Comparison of ENCODE assay signal across 18 cellular contexts in the genomic region with DNA sequence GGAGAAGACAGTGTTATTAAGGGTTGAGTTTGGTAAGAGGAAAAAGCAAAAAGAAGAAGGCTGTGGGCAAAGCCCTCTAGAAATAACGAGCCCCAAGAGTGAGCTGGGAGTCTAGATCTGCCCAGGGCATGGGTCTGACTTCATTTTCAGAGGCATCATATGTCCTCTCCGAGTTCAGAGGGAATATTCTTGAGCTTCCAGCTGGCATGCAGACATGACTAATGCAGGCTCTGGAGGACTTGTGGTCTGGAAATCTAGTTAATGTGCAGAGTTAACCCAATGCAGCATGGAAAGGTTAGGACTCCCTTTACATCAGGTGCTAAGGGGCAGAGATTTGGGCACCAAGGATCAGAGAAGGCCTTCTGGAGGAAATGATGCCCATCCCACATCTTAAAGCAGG. TPM values are rescaled to one million over a fixed set of nuclear protein-coding genes. Genes with fewer than 3 reads are reported as not detected.
DNase-seq lines count a peak whose midpoint lies in the region; ATAC-seq and TF ChIP-seq lines count a peak whose summit lies in the region.
"Had no signal": no experiment of that assay in that cellular context is flagged by ENCODE, and none has a peak within 500 bp of the region (broad histone marks: within the 10 kb centered on the region; RNA-seq: fewer than 3 reads in every experiment).

No MANE protein-coding gene starts in this region.

- no peaks in the 10 kb centered on the region for H3K27me3 Mint-ChIP-seq in activated naive CD8-positive, alpha-beta T cell treated with anti-CD3 and anti-CD28 coated beads, Interleukin-2, amount 50 U/mL, for 24 hours
- H3K27me3 Mint-ChIP-seq: activated B cell treated with CpG ODN at 0.5 μM for 24 hours; activated naive CD8-positive, alpha-beta T cell treated with anti-CD3 and anti-CD28 coated beads for 36 hours had no signal

- no peaks in the 10 kb centered on the region for H3K36me3 Mint-ChIP-seq in activated naive CD8-positive, alpha-beta T cell treated with anti-CD3 and anti-CD28 coated beads, Interleukin-2, amount 50 U/mL, for 24 hours (ENCODE audit: low read depth)
- H3K36me3 Mint-ChIP-seq: activated naive CD8-positive, alpha-beta T cell treated with anti-CD3 and anti-CD28 coated beads for 36 hours had no signal

- H3K9me3 ChIP-seq in RWPE2 (ENCODE audit: severe bottlenecking): no peaks in the 10 kb centered on the region
- no peaks in the 10 kb centered on the region for H3K9me3 ChIP-seq in skeletal muscle satellite cell (replicated peaks; ENCODE audit: low read length)
- H3K9me3 ChIP-seq in right atrium auricular region: no peaks in the 10 kb centered on the region

- no peak overlapping the region for H3K4me3 Mint-ChIP-seq in activated naive CD8-positive, alpha-beta T cell treated with anti-CD3 and anti-CD28 coated beads, Interleukin-2, amount 50 U/mL, for 24 hours
- H3K4me3 Mint-ChIP-seq: activated B cell treated with CpG ODN at 0.5 μM for 24 hours; activated naive CD8-positive, alpha-beta T cell treated with anti-CD3 and anti-CD28 coated beads for 36 hours; naive thymus-derived CD8-positive, alpha-beta T cell had no signal

- H3K27ac Mint-ChIP-seq in activated naive CD8-positive, alpha-beta T cell treated with anti-CD3 and anti-CD28 coated beads, Interleukin-2, amount 50 U/mL, for 24 hours: no peak overlapping the region
- H3K27ac Mint-ChIP-seq: activated B cell treated with CpG ODN at 0.5 μM for 24 hours; activated naive CD8-positive, alpha-beta T cell treated with anti-CD3 and anti-CD28 coated beads for 36 hours; naive thymus-derived CD8-positive, alpha-beta T cell had no signal

- peak overlapping the region; percentile 58 for H3K4me2 ChIP-seq in skeletal muscle satellite cell (ENCODE audit: low read length)

- DNase-seq in HCEC 1CT (peak; percentile 78), RWPE2 (ENCODE audit: low spot score) (no peak), fibroblast of mammary gland (ENCODE audit: low read depth) (peak; percentile 71), right atrium auricular region (ENCODE audit: low spot score) (no peak)
- DNase-seq in activated naive CD8-positive, alpha-beta T cell treated with anti-CD3 and anti-CD28 coated beads, Interleukin-2, amount 50 U/mL, for 24 hours: no peak
- DNase-seq: activated B cell treated with CpG ODN at 0.5 μM for 24 hours; activated CD8-positive, alpha-beta memory T cell treated with anti-CD3 and anti-CD28 coated beads, Interleukin-2, amount 50 U/mL, for 48 hours; activated naive CD8-positive, alpha-beta T cell treated with anti-CD3 and anti-CD28 coated beads for 36 hours; Calu3; KG1; kidney; naive thymus-derived CD8-positive, alpha-beta T cell; NCI-H187; sigmoid colon had no signal

- H3K9me3 Mint-ChIP-seq in activated naive CD8-positive, alpha-beta T cell treated with anti-CD3 and anti-CD28 coated beads, Interleukin-2, amount 50 U/mL, for 24 hours: peaks cover 4% of the 10 kb centered on the region

- TF ChIP-seq CTCF in RWPE2 (IDR thresholded peaks at IDR 0.05; ENCODE audit: poor library complexity, severe bottlenecking): peak; percentile 7
- no peak for TF ChIP-seq CTCF in fibroblast of mammary gland (conservative IDR thresholded peaks at IDR 0.05; ENCODE audit: control insufficient read depth, insufficient read depth, low read depth, low read length)
- no peak for TF ChIP-seq CTCF in right atrium auricular region (IDR thresholded peaks at IDR 0.05)

- no peaks in the 10 kb centered on the region for H3K4me1 ChIP-seq in RWPE2 (ENCODE audit: insufficient read depth, poor library complexity, severe bottlenecking)
- peaks cover 11% of the 10 kb centered on the region for H3K4me1 ChIP-seq in skeletal muscle satellite cell (ENCODE audit: control insufficient read depth, insufficient read depth, low read length)
- H3K4me1 ChIP-seq in right atrium auricular region: no peaks in the 10 kb centered on the region
- H3K4me1 ChIP-seq: sigmoid colon had no signal

- no peaks in the 10 kb centered on the region for H3K27me3 ChIP-seq in RWPE2 (ENCODE audit: insufficient read depth, poor library complexity, severe bottlenecking)
- no peaks in the 10 kb centered on the region for H3K27me3 ChIP-seq in skeletal muscle satellite cell (ENCODE audit: control insufficient read depth, insufficient read depth, low read length)
- no peaks in the 10 kb centered on the region for H3K27me3 ChIP-seq in right atrium auricular region
- H3K27me3 ChIP-seq: sigmoid colon had no signal

- H3K27ac ChIP-seq in RWPE2 (ENCODE audit: poor library complexity, severe bottlenecking): no peak overlapping the region
- no peak overlapping the region for H3K27ac ChIP-seq in right atrium auricular region
- H3K27ac ChIP-seq: sigmoid colon, SK-N-MC had no signal

- ATAC-seq in RWPE2 (ENCODE audit: low read depth) (peak; percentile 70), HG03139 (IDR thresholded peaks at IDR 0.05; ENCODE audit: unreplicated experiment) (no peak)
- no peak for ATAC-seq in activated naive CD8-positive, alpha-beta T cell treated with anti-CD3 and anti-CD28 coated beads, Interleukin-2, amount 50 U/mL, for 24 hours
- ATAC-seq: naive thymus-derived CD8-positive, alpha-beta T cell had no signal

- H3K4me3 ChIP-seq in RWPE2 (ENCODE audit: severe bottlenecking): no peak overlapping the region
- no peak overlapping the region for H3K4me3 ChIP-seq in fibroblast of mammary gland (ENCODE audit: control insufficient read depth, low read depth, low read length)
- H3K4me3 ChIP-seq in skeletal muscle satellite cell (ENCODE audit: low read length): no peak overlapping the region
- H3K4me3 ChIP-seq in right atrium auricular region: no peak overlapping the region
- H3K4me3 ChIP-seq: sigmoid colon, SK-N-MC had no signal

- no peak overlapping the region for H3K9ac ChIP-seq in skeletal muscle satellite cell (ENCODE audit: low read depth, low read length)

- H3K36me3 ChIP-seq in RWPE2 (ENCODE audit: low read depth) (no peaks in the 10 kb centered on the region), skeletal muscle satellite cell (ENCODE audit: insufficient read depth, low read length) (no peaks in the 10 kb centered on the region), right atrium auricular region (no peaks in the 10 kb centered on the region)
- H3K36me3 ChIP-seq: sigmoid colon had no signal

- no peaks in the 10 kb centered on the region for H3K4me1 Mint-ChIP-seq in activated naive CD8-positive, alpha-beta T cell treated with anti-CD3 and anti-CD28 coated beads, Interleukin-2, amount 50 U/mL, for 24 hours
- H3K4me1 Mint-ChIP-seq: activated B cell treated with CpG ODN at 0.5 μM for 24 hours; activated naive CD8-positive, alpha-beta T cell treated with anti-CD3 and anti-CD28 coated beads for 36 hours; naive thymus-derived CD8-positive, alpha-beta T cell had no signal

RNA-seq across cellular contexts. Expression of a gene that starts 7.3 kb away (rescaled TPM):
- total RNA-seq in skeletal muscle satellite cell (2012; rRNA removed): not detected in 2 replicates
- not detected for total RNA-seq in right atrium auricular region
- total RNA-seq: activated B cell treated with CpG ODN at 0.5 μM for 24 hours; activated naive CD8-positive, alpha-beta T cell treated with anti-CD3 and anti-CD28 coated beads for 36 hours; Calu3; dermis microvascular lymphatic vessel endothelial cell; naive thymus-derived CD8-positive, alpha-beta T cell; sigmoid colon had no signal

Comparison
In these comparisons a context has a peak if more than half of its experiments do, and no peak if none do; other contexts are left out.
1. DNase-seq: peak in HCEC 1CT (single experiment) and fibroblast of mammary gland (single experiment); none in RWPE2 (single experiment), right atrium auricular region (single experiment) and activated naive CD8-positive, alpha-beta T cell treated with anti-CD3 and anti-CD28 coated beads, Interleukin-2, amount 50 U/mL, for 24 hours (single experiment).